12 cellular contexts compared by ENCODE assay signal in genomic region chr1:89906088-89906487, GRCh38.
DNase-seq lines count a peak whose midpoint lies in the region; ATAC-seq and TF ChIP-seq lines count a peak whose summit lies in the region.
"Had no signal": no experiment of that assay in that cellular context is flagged by ENCODE, and none has a peak within 500 bp of the region (broad histone marks: within the 10 kb centered on the region; RNA-seq: fewer than 3 reads in every experiment).

No MANE protein-coding gene starts in this region.

- dilution Hi-C loops in IMR-90 (cut with HindIII; ENCODE audit: low sequenced_read_pairs, unreplicated experiment), result no loop called here

- peak overlapping the region; percentile 96; the same call in 1 of the 2 replicates for H3K23ac ChIP-seq in IMR-90 (ENCODE audit: low read depth, low read length)

- in situ Hi-C loops in IMR-90 (cut with MboI; ENCODE audit: low sequenced_read_pairs), result no loop called here

- no peak for ATAC-seq in CD8-positive, alpha-beta T cell
- ATAC-seq in IMR-90 (ENCODE audit: low read depth) (no peak; the same call in 1 of the 2 replicates), HG03139 (IDR thresholded peaks at IDR 0.05; ENCODE audit: unreplicated experiment) (no peak), HG03457 (IDR thresholded peaks at IDR 0.05; ENCODE audit: unreplicated experiment) (no peak), HG02981 (IDR thresholded peaks at IDR 0.05; ENCODE audit: unreplicated experiment) (no peak)

- peak overlapping the region; percentile 62; the same call in 1 of the 2 replicates for H3K4me2 ChIP-seq in IMR-90 (ENCODE audit: low read depth, low read length)

- peak overlapping the region; percentile 94 for H2AK5ac ChIP-seq in IMR-90 (ENCODE audit: low read depth, low read length)

- H3K9me3 ChIP-seq in CD8-positive, alpha-beta T cell (ENCODE audit: low read length), result no peaks in the 10 kb centered on the region
- no peaks in the 10 kb centered on the region for H3K9me3 ChIP-seq in IMR-90 (ENCODE audit: control insufficient read depth, insufficient read depth, low read length)
- no peaks in the 10 kb centered on the region for H3K9me3 ChIP-seq in neutrophil

- TF ChIP-seq RAD21 in IMR-90 (IDR thresholded peaks at IDR 0.05; ENCODE audit: low read length), result no peak

- peaks cover 65% of the 10 kb centered on the region for H3K4me1 Mint-ChIP-seq in CD8-positive, alpha-beta T cell (ENCODE audit: low read depth)
- H3K4me1 Mint-ChIP-seq in brain, result peaks cover 79% of the 10 kb centered on the region

- H3K27ac Mint-ChIP-seq in CD8-positive, alpha-beta T cell, result peak overlapping the region; percentile 25
- H3K27ac Mint-ChIP-seq in brain, result peak overlapping the region; percentile 58 to 97 (median 90)

- H3K4me3 ChIP-seq in CD8-positive, alpha-beta T cell (ENCODE audit: low read depth, low read length), result no peak overlapping the region
- H3K4me3 ChIP-seq in IMR-90 (ENCODE audit: insufficient read depth, low read depth, low read length) (no peak overlapping the region), neutrophil (ENCODE audit: low read depth in 1 of 2, low read length in 1 of 2) (no peak overlapping the region)

- DNase-seq in CD8-positive, alpha-beta T cell, result no peak
- no peak for DNase-seq in IMR-90
- no peak for DNase-seq in mucosa of gallbladder (ENCODE audit: low spot score)
- DNase-seq: activated CD8-positive, alpha-beta memory T cell treated with anti-CD3 and anti-CD28 coated beads for 24 hours; effector memory CD4-positive, alpha-beta T cell; NCI-H1092 treated with DMSO at 0.1 percent for 48 hours had no signal

- no peak overlapping the region for H3K27ac ChIP-seq in CD8-positive, alpha-beta T cell (ENCODE audit: low read depth, low read length)
- H3K27ac ChIP-seq in IMR-90 (ENCODE audit: insufficient read depth, low read length), result peak overlapping the region; percentile 97
- peak overlapping the region; percentile 55 for H3K27ac ChIP-seq in neutrophil

- H4K91ac ChIP-seq in IMR-90 (ENCODE audit: insufficient read depth, low read depth, low read length), result peak overlapping the region; percentile 99

- H3K79me1 ChIP-seq in IMR-90 (ENCODE audit: low read depth in 1 of 2, low read length in 2 of 2), result peaks cover 24 to 47% of the 10 kb centered on the region in 2 experiments

- CTCF ChIA-PET in CD8-positive, alpha-beta T cell (lab: Charles Lee), result no interaction called here
- CTCF ChIA-PET in IMR-90 (lab: Yijun Ruan, JAX), result interaction anchor here (0.6 to 1.0 kb wide), 2 partner anchors 38 to 64 kb away, joined by 3 read pairs; no protein-coding TSS in a partner anchor

- H4K20me1 ChIP-seq in IMR-90 (ENCODE audit: insufficient read depth, low read length), result no peaks in the 10 kb centered on the region

- TF ChIP-seq CTCF in CD8-positive, alpha-beta T cell (IDR thresholded peaks at IDR 0.05), result no peak
- TF ChIP-seq CTCF in IMR-90 (conservative IDR thresholded peaks at IDR 0.05; ENCODE audit: low read depth, low read length), result no peak
- TF ChIP-seq CTCF in brain (conservative IDR thresholded peaks at IDR 0.05), result no peak
- TF ChIP-seq CTCF in neutrophil (IDR thresholded peaks at IDR 0.05), result no peak

- H2BK20ac ChIP-seq in IMR-90 (ENCODE audit: low read depth, low read length), result peak overlapping the region; percentile 99

- H3K14ac ChIP-seq in IMR-90 (replicated peaks; ENCODE audit: low read depth, low read length), result peak overlapping the region; percentile 91

- peak overlapping the region; percentile 97 for H2BK5ac ChIP-seq in IMR-90 (ENCODE audit: low read depth, low read length, poor library complexity, severe bottlenecking)

- no peaks in the 10 kb centered on the region for H3K4me1 ChIP-seq in CD8-positive, alpha-beta T cell (ENCODE audit: insufficient read depth, low read length)
- peaks cover 33% of the 10 kb centered on the region for H3K4me1 ChIP-seq in IMR-90 (ENCODE audit: control insufficient read depth, insufficient read depth, low read length)
- H3K4me1 ChIP-seq in neutrophil (ENCODE audit: control insufficient read depth in 1 of 2, insufficient read depth in 1 of 2, low read depth in 1 of 2, low read length in 1 of 2), result peaks cover 52 to 54% of the 10 kb centered on the region in 2 experiments

- H3K56ac ChIP-seq in IMR-90 (ENCODE audit: extremely low read depth, insufficient read depth, low read length), result peak overlapping the region; percentile 64

- H3K27me3 Mint-ChIP-seq in CD8-positive, alpha-beta T cell (ENCODE audit: low read depth), result no peaks in the 10 kb centered on the region
- H3K27me3 Mint-ChIP-seq in brain, result peaks cover 3% of the 10 kb centered on the region

- H3K9me1 ChIP-seq in IMR-90 (ENCODE audit: insufficient read depth, low read length), result peaks cover 16% of the 10 kb centered on the region

- 80% methylated on average over 2 of the region's 5 CpGs; no CpG with 5 or more reads in 1 of the 2 experiments for WGBS in IMR-90 (ENCODE audit: extremely low coverage in 2 of 2, insufficient read length in 1 of 2), 2 experiments

- H3K9me3 Mint-ChIP-seq in CD8-positive, alpha-beta T cell, result no peaks in the 10 kb centered on the region
- H3K9me3 Mint-ChIP-seq in brain, result no peaks in the 10 kb centered on the region
- H3K9me3 Mint-ChIP-seq: T-helper 1 cell treated with Interleukin-12 subunit alpha and Interleukin-12 subunit beta and Interleukin-4 antibody, amounts not matched to agents 30 μg/mL and 1 μg/mL, for 36 hours had no signal

- H3K4me3 Mint-ChIP-seq in CD8-positive, alpha-beta T cell, result no peak overlapping the region
- H3K4me3 Mint-ChIP-seq in brain, result no peak overlapping the region
- H3K4me3 Mint-ChIP-seq: T-helper 1 cell treated with Interleukin-12 subunit alpha and Interleukin-12 subunit beta and Interleukin-4 antibody, amounts not matched to agents 30 μg/mL and 1 μg/mL, for 36 hours had no signal

- POLR2A ChIA-PET in CD8-positive, alpha-beta T cell (lab: Charles Lee), result no interaction called here
- POLR2A ChIA-PET in IMR-90 (lab: Charles Lee; ENCODE audit: unreplicated experiment), result no interaction called here

- peak overlapping the region; percentile 72 to 96 for H4K8ac ChIP-seq in IMR-90 (ENCODE audit: low read depth in 2 of 2, low read length in 2 of 2)

- no TSS peak for BruUV-seq in IMR-90 (replicated peaks; lab: Mats Ljungman, UMichigan)

- H3K9ac ChIP-seq in IMR-90 (ENCODE audit: low read depth, low read length), result peak overlapping the region; percentile 58; the same call in 1 of the 2 replicates

- no peak overlapping the region for H2AK9ac ChIP-seq in IMR-90 (replicated peaks; ENCODE audit: low read depth, low read length, poor library complexity)

- no peak overlapping the region for H2AFZ ChIP-seq in IMR-90 (replicated peaks; ENCODE audit: low read length, poor library complexity)

- no peak for TF ChIP-seq POLR2A in IMR-90 (IDR thresholded peaks at IDR 0.05; ENCODE audit: low read depth, low read length)

- peak overlapping the region; percentile 91 for H3K18ac ChIP-seq in IMR-90 (ENCODE audit: low read depth, low read length)

- peak overlapping the region; percentile 84 for H4K5ac ChIP-seq in IMR-90 (ENCODE audit: low read depth, low read length)

- no peaks in the 10 kb centered on the region for H3K36me3 ChIP-seq in CD8-positive, alpha-beta T cell (ENCODE audit: insufficient read depth, low read length)
- H3K36me3 ChIP-seq in IMR-90 (ENCODE audit: control insufficient read depth, insufficient read depth, low read length) (no peaks in the 10 kb centered on the region), neutrophil (no peaks in the 10 kb centered on the region)

- no peaks in the 10 kb centered on the region for H3K27me3 ChIP-seq in CD8-positive, alpha-beta T cell (ENCODE audit: insufficient read depth, low read length)
- no peaks in the 10 kb centered on the region for H3K27me3 ChIP-seq in IMR-90 (ENCODE audit: control insufficient read depth, insufficient read depth, low read length)
- no peaks in the 10 kb centered on the region for H3K27me3 ChIP-seq in neutrophil

- peaks cover 57% of the 10 kb centered on the region for H3K36me3 Mint-ChIP-seq in CD8-positive, alpha-beta T cell
- H3K36me3 Mint-ChIP-seq in brain, result peaks cover 17% of the 10 kb centered on the region

- H2BK120ac ChIP-seq in IMR-90 (ENCODE audit: low read depth, low read length), result peak overlapping the region; percentile 99

- intact Hi-C loops in CD8-positive, alpha-beta T cell (cut with DNase I, micrococcal nuclease), result no loop called here
- intact Hi-C loops in IMR-90 (cut with micrococcal nuclease), result loop anchor here (5.0 kb wide), 3 partner anchors 39 to 81 kb away; no protein-coding TSS in a partner anchor

- H2BK15ac ChIP-seq in IMR-90 (ENCODE audit: low read depth, low read length), result peak overlapping the region; percentile 86; the same call in 2 of the 3 replicates

- H3K4ac ChIP-seq in IMR-90 (ENCODE audit: low read depth, low read length), result peak overlapping the region; percentile 99

TF ChIP-seq in IMR-90, 13 proteins besides CTCF, POLR2A, EP300 and RAD21 (continues in another document):
- TF ChIP-seq CEBPB (IDR thresholded peaks at IDR 0.05; ENCODE audit: low read depth, low read length), result no peak
- TF ChIP-seq RFX5 (IDR thresholded peaks at IDR 0.05; ENCODE audit: low read depth, low read length), result no peak
- TF ChIP-seq RCOR1 (IDR thresholded peaks at IDR 0.05; ENCODE audit: insufficient replicate concordance, low read length), result no peak
- TF ChIP-seq CHD1 (IDR thresholded peaks at IDR 0.05; ENCODE audit: low read depth, low read length), result no peak
- no peak for TF ChIP-seq MXI1 (IDR thresholded peaks at IDR 0.05; ENCODE audit: borderline replicate concordance, low read depth, low read length)
- no peak for TF ChIP-seq BHLHE40 (IDR thresholded peaks at IDR 0.05; ENCODE audit: low read depth, low read length)
- TF ChIP-seq MAFK (IDR thresholded peaks at IDR 0.05; ENCODE audit: low read depth, low read length), result no peak
- TF ChIP-seq, protein P1, sequence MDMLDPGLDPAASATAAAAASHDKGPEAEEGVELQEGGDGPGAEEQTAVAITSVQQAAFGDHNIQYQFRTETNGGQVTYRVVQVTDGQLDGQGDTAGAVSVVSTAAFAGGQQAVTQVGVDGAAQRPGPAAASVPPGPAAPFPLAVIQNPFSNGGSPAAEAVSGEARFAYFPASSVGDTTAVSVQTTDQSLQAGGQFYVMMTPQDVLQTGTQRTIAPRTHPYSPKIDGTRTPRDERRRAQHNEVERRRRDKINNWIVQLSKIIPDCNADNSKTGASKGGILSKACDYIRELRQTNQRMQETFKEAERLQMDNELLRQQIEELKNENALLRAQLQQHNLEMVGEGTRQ (IDR thresholded peaks at IDR 0.05; ENCODE audit: low read depth, low read length), result no peak
- no peak for TF ChIP-seq NFE2L2 (IDR thresholded peaks at IDR 0.05; ENCODE audit: low read depth, low read length)
- TF ChIP-seq FOS (IDR thresholded peaks at IDR 0.05; ENCODE audit: low read depth, low read length), result no peak
- no peak for TF ChIP-seq SMC3 (IDR thresholded peaks at IDR 0.05; ENCODE audit: low read depth, low read length)
